Comparison of ENCODE assay signal across 39 cellular contexts in the genomic region with DNA sequence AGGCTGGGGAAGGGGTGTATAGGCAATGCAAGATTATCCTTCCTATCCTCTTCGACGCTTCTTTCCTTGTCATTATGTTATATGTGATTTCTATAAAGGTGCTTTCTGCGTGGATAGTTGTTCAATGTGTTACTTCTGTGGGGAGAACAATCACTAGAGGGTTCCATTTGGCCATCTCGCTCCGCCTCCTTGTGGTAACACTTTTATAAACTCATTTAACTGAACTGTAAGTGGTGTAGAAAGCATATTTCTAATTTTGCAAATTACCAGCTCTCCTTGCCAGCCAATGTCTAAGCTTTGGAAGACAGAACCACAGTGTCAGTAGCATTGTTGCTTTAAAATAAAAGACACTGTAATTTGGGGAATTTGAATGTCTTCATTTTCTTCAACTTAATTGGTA.
"Had no signal": no experiment of that assay in that cellular context is flagged by ENCODE, and none has a peak within 500 bp of the region (broad histone marks: within the 10 kb centered on the region; RNA-seq: fewer than 3 reads in every experiment).

No MANE protein-coding gene starts in this region.

- H3K9me3 ChIP-seq: adrenal gland, colonic mucosa, SJSA1, SK-N-SH had no signal

- H3K36me3 ChIP-seq: adrenal gland, colonic mucosa, Peyer's patch, SJSA1 had no signal

- H3K4me1 Mint-ChIP-seq: activated CD4-positive, alpha-beta T cell treated with anti-CD3 and anti-CD28 coated beads for 36 hours; activated CD4-positive, alpha-beta T cell treated with anti-CD3 and anti-CD28 coated beads, Interleukin-2, amount 10 ng/mL, durations not matched to agents 7 days and 5 days; brain had no signal

- H3K4me3 Mint-ChIP-seq: activated CD4-positive, alpha-beta T cell treated with anti-CD3 and anti-CD28 coated beads for 36 hours; activated CD4-positive, alpha-beta T cell treated with anti-CD3 and anti-CD28 coated beads, Interleukin-2, amount 10 ng/mL, durations not matched to agents 7 days and 5 days; activated naive CD4-positive, alpha-beta T cell treated with anti-CD3 and anti-CD28 coated beads for 36 hours; activated T-cell treated with anti-CD3 and anti-CD28 coated beads, Interleukin-2, amount 50 U/mL, for 4 hours; activated T-helper 1 cell treated with anti-CD3 and anti-CD28 coated beads, Interleukin-12 subunit alpha, Interleukin-12 subunit beta, Interleukin-2, Interleukin-4 antibody, amounts not matched to agents 30 ng/mL and 10 ng/mL and 1 ng/mL, durations not matched to agents 14 hours and 24 hours and 36 hours; brain; T-helper 1 cell treated with Interleukin-12 subunit alpha and Interleukin-12 subunit beta and Interleukin-4 antibody, amounts not matched to agents 30 μg/mL and 1 μg/mL, for 36 hours; T-helper 2 cell treated with Interferon-gamma antibody and Interleukin-4, amounts not matched to agents 5 μg/mL and 100 μg/mL, for 36 hours; WTC11 had no signal

- H3K27ac ChIP-seq: adrenal gland, colonic mucosa, Peyer's patch, SJSA1 had no signal

- ATAC-seq: activated CD4-positive, alpha-beta T cell treated with anti-CD3 and anti-CD28 coated beads for 36 hours; activated CD4-positive, CD25-positive, alpha-beta regulatory T cell treated with anti-CD3 and anti-CD28 coated beads, Interleukin-2, amount 50 U/mL, for 24 hours; activated naive CD4-positive, alpha-beta T cell treated with anti-CD3 and anti-CD28 coated beads, Interleukin-2, amount 50 U/mL, for 72 hours; activated T-cell treated with anti-CD3 and anti-CD28 coated beads, Interleukin-2, amount 50 U/mL, for 4 hours; WTC11 had no signal

- H3K4me2 ChIP-seq: SK-N-SH had no signal

- H3K9ac ChIP-seq: SK-N-SH had no signal

- H3K27me3 ChIP-seq: adrenal gland, colonic mucosa, Peyer's patch, SJSA1 had no signal

- FAIRE-seq: bronchial epithelial cell, TTC549 had no signal

- H3K4me1 ChIP-seq: adrenal gland, colonic mucosa, Peyer's patch, SJSA1 had no signal

- H3K27me3 Mint-ChIP-seq: activated CD4-positive, alpha-beta T cell treated with anti-CD3 and anti-CD28 coated beads for 36 hours; activated CD4-positive, alpha-beta T cell treated with anti-CD3 and anti-CD28 coated beads, Interleukin-2, amount 10 ng/mL, durations not matched to agents 7 days and 5 days had no signal

- H3K36me3 Mint-ChIP-seq: brain, WTC11 had no signal

- DNase-seq: activated CD4-positive, alpha-beta T cell treated with anti-CD3 and anti-CD28 coated beads for 36 hours; activated CD4-positive, alpha-beta T cell treated with anti-CD3 and anti-CD28 coated beads, Interleukin-2, amount 10 ng/mL, durations not matched to agents 7 days and 5 days; activated CD4-positive, alpha-beta T cell treated with anti-CD3 and anti-CD28 coated beads, Interleukin-2, amount 50 U/mL, for 48 hours; activated CD8-positive, alpha-beta memory T cell treated with anti-CD3 and anti-CD28 coated beads, Interleukin-2, amount 50 U/mL, for 4 hours; activated gamma-delta T cell treated with Interleukin-2 at 50 U/mL for 16 hours; activated naive CD4-positive, alpha-beta T cell treated with anti-CD3 and anti-CD28 coated beads for 36 hours; activated T-cell treated with anti-CD3 and anti-CD28 coated beads for 4 hours; activated T-cell treated with anti-CD3 and anti-CD28 coated beads, Interleukin-2, amount 50 U/mL, for 4 hours; adrenal gland; anterior cingulate cortex; caudate nucleus; cerebellar nuclear complex; colonic mucosa; NCI-H1092 treated with DMSO at 0.1 percent for 48 hours; NCI-H1417; NCI-H146; NCI-H187; NCI-H2029 treated with DMSO at 0.1 percent for 48 hours; NCI-H2107; NCI-H2171; NCI-H510A; NCI-H526; NCI-H748 treated with DMSO at 0.1 percent for 48 hours; NK-92 treated with Interleukin-12 subunit alpha and Interleukin-12 subunit beta, amount 100 ng/mL, for 24 hours; OCI-M1; Peyer's patch; RPMI8226; SHP77 treated with DMSO at 0.1 percent for 48 hours; SK-N-SH had no signal

- H3K27ac Mint-ChIP-seq: activated CD4-positive, alpha-beta T cell treated with anti-CD3 and anti-CD28 coated beads for 36 hours; activated CD4-positive, alpha-beta T cell treated with anti-CD3 and anti-CD28 coated beads, Interleukin-2, amount 10 ng/mL, durations not matched to agents 7 days and 5 days; activated naive CD4-positive, alpha-beta T cell treated with anti-CD3 and anti-CD28 coated beads for 36 hours; activated naive CD4-positive, alpha-beta T cell treated with anti-CD3 and anti-CD28 coated beads, Interleukin-2, amount 50 U/mL, for 72 hours; activated T-helper 1 cell treated with anti-CD3 and anti-CD28 coated beads, Interleukin-12 subunit alpha, Interleukin-12 subunit beta, Interleukin-2, Interleukin-4 antibody, amounts not matched to agents 30 ng/mL and 10 ng/mL and 1 ng/mL, durations not matched to agents 14 hours and 24 hours and 36 hours; brain; T-helper 1 cell treated with Interleukin-12 subunit alpha and Interleukin-12 subunit beta and Interleukin-4 antibody, amounts not matched to agents 30 μg/mL and 1 μg/mL, for 36 hours; T-helper 2 cell treated with Interferon-gamma antibody and Interleukin-4, amounts not matched to agents 5 μg/mL and 100 μg/mL, for 36 hours; WTC11 had no signal

- H3K4me3 ChIP-seq: adrenal gland, colonic mucosa, Peyer's patch, SJSA1 had no signal
